13 cellular contexts compared by ENCODE assay signal in the genomic region with DNA sequence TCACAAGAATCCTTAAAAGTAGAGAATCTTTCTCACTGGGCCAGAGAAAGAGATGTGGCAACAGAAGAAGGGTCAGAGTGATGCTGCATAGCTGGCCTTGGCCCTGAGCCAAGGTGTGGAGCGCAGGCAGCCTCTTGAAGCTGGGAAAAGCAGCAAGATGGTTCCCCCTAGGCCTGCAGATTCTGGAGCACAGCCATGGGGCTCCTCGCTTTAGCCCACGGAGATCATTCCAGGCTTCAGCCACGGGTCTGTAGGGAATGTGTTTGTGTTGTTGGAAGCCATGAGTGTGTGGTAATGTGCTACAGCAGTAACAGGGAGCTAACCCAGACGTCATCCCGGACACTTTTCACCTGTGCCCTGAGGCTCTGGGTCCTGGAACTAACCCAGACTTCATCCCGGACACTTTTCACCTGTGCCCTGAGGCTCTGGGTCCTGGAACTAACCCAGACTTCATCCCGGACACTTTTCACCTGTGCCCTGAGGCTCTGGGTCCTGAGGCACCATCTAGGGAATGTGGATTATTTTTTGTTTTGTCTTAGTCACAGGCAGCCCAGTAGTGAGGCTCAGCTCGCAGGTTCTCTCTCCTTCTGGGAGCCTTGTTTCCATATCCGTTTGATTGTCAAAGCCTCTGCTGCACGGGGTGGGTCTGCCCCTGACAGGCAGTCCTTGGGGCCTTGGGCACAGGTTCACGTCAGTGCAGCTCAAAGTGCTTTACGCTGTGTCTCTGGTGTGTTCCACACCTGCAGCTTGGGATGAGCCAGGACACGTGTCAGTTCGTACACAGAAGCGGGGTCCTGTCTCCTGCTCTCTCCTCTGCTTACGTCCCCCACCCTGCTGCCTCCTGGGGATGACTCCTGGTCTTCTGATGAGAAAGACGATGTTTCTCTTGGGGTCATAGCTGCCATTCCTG. TPM values are rescaled to one million over a fixed set of nuclear protein-coding genes. Genes with fewer than 3 reads are reported as not detected.
DNase-seq lines count a peak whose midpoint lies in the region; TF ChIP-seq lines count a peak whose summit lies in the region.
"Had no signal": no experiment of that assay in that cellular context is flagged by ENCODE, and none has a peak within 500 bp of the region (broad histone marks: within the 10 kb centered on the region; RNA-seq: fewer than 3 reads in every experiment).

No MANE protein-coding gene starts in this region.

- no peak overlapping the region for H3K27ac ChIP-seq in esophagus muscularis mucosa (replicated peaks in 1 of 4)
- H3K27ac ChIP-seq: gastrocnemius medialis had no signal

- no peak overlapping the region for H3K4me3 Mint-ChIP-seq in progenitor cell of endocrine pancreas (ENCODE audit: low read depth)
- H3K4me3 Mint-ChIP-seq: stimulated activated naive CD8-positive, alpha-beta T cell treated with anti-CD3 and anti-CD28 coated beads, Interleukin-15, Interleukin-2, amounts not matched to agents 100 ng/mL and 50 ng/mL, for 24 hours had no signal

- TF ChIP-seq EP300 in esophagus muscularis mucosa (IDR thresholded peaks at IDR 0.05): no peak

- TF ChIP-seq POLR2A in esophagus muscularis mucosa (IDR thresholded peaks at IDR 0.05; ENCODE audit: low read depth): no peak

- no peaks in the 10 kb centered on the region for H3K4me1 Mint-ChIP-seq in progenitor cell of endocrine pancreas (ENCODE audit: low read depth)

- no peaks in the 10 kb centered on the region for H3K36me3 Mint-ChIP-seq in progenitor cell of endocrine pancreas (ENCODE audit: insufficient read depth)

- no peaks in the 10 kb centered on the region for H3K36me3 ChIP-seq in esophagus muscularis mucosa
- H3K36me3 ChIP-seq: gastrocnemius medialis had no signal

- peaks cover 11% of the 10 kb centered on the region for H3K27me3 Mint-ChIP-seq in progenitor cell of endocrine pancreas
- H3K27me3 Mint-ChIP-seq: stimulated activated naive CD8-positive, alpha-beta T cell treated with anti-CD3 and anti-CD28 coated beads, Interleukin-15, Interleukin-2, amounts not matched to agents 100 ng/mL and 50 ng/mL, for 24 hours had no signal

- peak; percentile 31 for DNase-seq in NCI-H748 (lab: John Stamatoyannopoulos, UW; ENCODE audit: unreplicated experiment)
- no peak for DNase-seq in NCI-H748 treated with DMSO at 0.1 percent for 48 hours (lab: John Stamatoyannopoulos, UW)
- peak; percentile 24 for DNase-seq in NCI-H226
- DNase-seq in esophagus muscularis mucosa (ENCODE audit: extremely low spot score): peak; percentile 82
- peak; percentile 1 for DNase-seq in progenitor cell of endocrine pancreas (ENCODE audit: low spot score, unreplicated experiment)
- DNase-seq in AG08395 (ENCODE audit: low spot score): no peak
- DNase-seq in T-helper 9 cell: no peak
- no peak for DNase-seq in DMS114 treated with DMSO at 0.1 percent for 48 hours (lab: John Stamatoyannopoulos, UW; ENCODE audit: unreplicated experiment)
- DNase-seq: DMS153, gastrocnemius medialis, left colon, NCI-H187 had no signal

- H3K9me3 ChIP-seq in esophagus muscularis mucosa: peaks cover 0 to 17% (median 9%) of the 10 kb centered on the region in 4 donors
- H3K9me3 ChIP-seq: gastrocnemius medialis had no signal

- WGBS in esophagus muscularis mucosa: 47% methylated on average over 12 of the region's 18 CpGs

- peaks cover 0 to 27% (median 0%) of the 10 kb centered on the region in 4 donors for H3K27me3 ChIP-seq in esophagus muscularis mucosa

- TF ChIP-seq CTCF in esophagus muscularis mucosa (IDR thresholded peaks at IDR 0.05) (no peak), progenitor cell of endocrine pancreas (IDR thresholded peaks at IDR 0.05; ENCODE audit: unreplicated experiment) (no peak)

- H3K4me3 ChIP-seq in esophagus muscularis mucosa: no peak overlapping the region
- H3K4me3 ChIP-seq: gastrocnemius medialis had no signal

- intact Hi-C loops in esophagus muscularis mucosa (cut with DNase I): no loop called here

- H3K9me3 Mint-ChIP-seq in progenitor cell of endocrine pancreas (ENCODE audit: low read depth): peaks cover 8% of the 10 kb centered on the region

- H3K4me1 ChIP-seq in esophagus muscularis mucosa: no peaks in the 10 kb centered on the region
- H3K4me1 ChIP-seq: gastrocnemius medialis had no signal

- no peak overlapping the region for H3K27ac Mint-ChIP-seq in progenitor cell of endocrine pancreas
- H3K27ac Mint-ChIP-seq: stimulated activated naive CD8-positive, alpha-beta T cell treated with anti-CD3 and anti-CD28 coated beads, Interleukin-15, Interleukin-2, amounts not matched to agents 100 ng/mL and 50 ng/mL, for 24 hours had no signal

RNA-seq across cellular contexts. Expression of gene EXOC3, which starts 56.3 kb away (rescaled TPM):
- 10 to 100 TPM; 48.6 to 82.1 (median 59.3) TPM for total RNA-seq in esophagus muscularis mucosa
- 66.5 and 67.3 TPM in 2 replicates for total RNA-seq in progenitor cell of endocrine pancreas

Comparison
In these comparisons a context has a peak if more than half of its experiments do, and no peak if none do; other contexts are left out.
1. DNase-seq: peak in NCI-H748 (single experiment), NCI-H226 (single experiment), esophagus muscularis mucosa (single experiment) and progenitor cell of endocrine pancreas (single experiment); none in NCI-H748 treated with DMSO at 0.1 percent for 48 hours (single experiment), AG08395 (single experiment), T-helper 9 cell (single experiment) and DMS114 treated with DMSO at 0.1 percent for 48 hours (single experiment).